Comparison of ENCODE assay signal across 9 cellular contexts in genomic region chr12:27055966-27056365, GRCh38. TPM values are rescaled to one million over a fixed set of nuclear protein-coding genes. Genes with fewer than 3 reads are reported as not detected.
"Had no signal": no experiment of that assay in that cellular context is flagged by ENCODE, and none has a peak within 500 bp of the region (broad histone marks: within the 10 kb centered on the region; RNA-seq: fewer than 3 reads in every experiment).

No MANE protein-coding gene starts in this region.

- H3K9me3 ChIP-seq: HAP-1 had no signal

- DNase-seq: GM23248, GOT3, H7, IMR-90, KBM-7 had no signal

- FAIRE-seq: HTR-8/SVneo had no signal

- H3K9ac ChIP-seq: GM23248 had no signal

- H3K27ac ChIP-seq: GM23248 had no signal

- H2AFZ ChIP-seq: GM23248 had no signal

- H3K4me3 ChIP-seq: GM23248, HAP-1 had no signal

- H3K36me3 ChIP-seq: HAP-1 had no signal

RNA-seq across cellular contexts. Expression of gene C12orf71, which starts 26.4 kb away (rescaled TPM):
- total RNA-seq: GM23248, H4, H7, HT-29, IMR-90 had no signal
- polyA plus RNA-seq: GM23248, IMR-90 had no signal
